ENCODE assay signal across 8 cellular contexts in the genomic region with DNA sequence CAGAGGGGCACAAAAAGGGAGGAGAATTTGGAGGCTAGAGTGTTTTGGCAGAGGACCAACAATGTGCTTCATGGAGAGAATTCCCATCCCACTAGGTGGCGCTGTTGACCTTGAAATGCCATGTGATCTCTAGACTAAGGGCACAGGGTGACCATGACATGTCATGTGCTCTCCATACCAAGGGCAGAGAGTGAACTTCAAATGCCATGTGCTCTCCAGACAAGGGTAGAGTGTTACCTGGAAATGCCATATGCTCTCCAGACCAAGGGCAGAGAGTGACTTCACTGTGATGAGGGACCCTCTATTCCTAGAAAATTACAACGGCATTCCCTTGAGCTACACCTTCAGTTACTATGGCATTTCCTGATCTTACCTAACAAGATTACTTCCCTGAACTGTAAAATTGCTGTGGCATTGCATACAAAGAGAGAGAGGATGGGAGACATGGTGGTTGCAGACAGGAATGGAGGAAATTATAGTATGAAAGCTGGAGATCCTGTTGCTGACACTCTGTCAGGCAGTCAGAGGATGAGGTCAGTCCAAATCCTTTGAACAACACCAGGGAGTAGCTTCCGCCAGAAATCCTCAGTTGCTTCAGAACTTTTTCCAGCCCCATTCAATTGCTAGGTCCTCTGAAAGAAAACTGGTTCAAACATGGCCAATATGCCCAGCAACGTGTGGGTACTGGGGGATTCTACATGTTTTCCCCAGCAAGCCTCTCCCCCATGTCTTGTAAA.
DNase-seq lines count a peak whose midpoint lies in the region; ATAC-seq and TF ChIP-seq lines count a peak whose summit lies in the region.

No MANE protein-coding gene starts in this region.

- peaks cover 14% of the 10 kb centered on the region for H3K9me3 Mint-ChIP-seq in Caco-2 (ENCODE audit: unreplicated experiment)

- H3F3A ChIP-seq in neural cell (ENCODE audit: insufficient read depth, low read length, poor library complexity, severe bottlenecking): no peaks in the 10 kb centered on the region

- H3K4me3 ChIP-seq in Caco-2 (ENCODE audit: low read depth, low read length): no peak overlapping the region
- no peak overlapping the region for H3K4me3 ChIP-seq in neural cell (ENCODE audit: low read length)

- H3K4me3 Mint-ChIP-seq in Caco-2 (ENCODE audit: unreplicated experiment): no peak overlapping the region

- peak; percentile 93 for ATAC-seq in GM19452 (IDR thresholded peaks at IDR 0.05; ENCODE audit: unreplicated experiment)
- peak; percentile 95 for ATAC-seq in HG03520 (IDR thresholded peaks at IDR 0.05; ENCODE audit: unreplicated experiment)
- peak; percentile 85 for ATAC-seq in esophagus mucosa

- no peaks in the 10 kb centered on the region for H3K9me2 ChIP-seq in neural cell (ENCODE audit: insufficient read depth, low read length)

- peak; percentile 75 for TF ChIP-seq RAD21 in neural cell (conservative IDR thresholded peaks at IDR 0.05)

- no peaks in the 10 kb centered on the region for H4K20me1 ChIP-seq in neural cell (ENCODE audit: insufficient read depth)

- H3K79me2 ChIP-seq in neural cell (replicated peaks; ENCODE audit: insufficient read depth, low read length): no peaks in the 10 kb centered on the region

- H3K27ac Mint-ChIP-seq in Caco-2 (ENCODE audit: unreplicated experiment): peak overlapping the region; percentile 53

- no peak overlapping the region for H3K9ac ChIP-seq in neural cell (ENCODE audit: low read length)

- no peak overlapping the region for H3K4me2 ChIP-seq in neural cell (ENCODE audit: low read length)

- H3K27me3 ChIP-seq in Caco-2 (replicated peaks; ENCODE audit: control insufficient read depth, insufficient read depth, low read length) (no peaks in the 10 kb centered on the region), neural cell (ENCODE audit: insufficient read depth, low read depth, low read length) (no peaks in the 10 kb centered on the region)

- no peaks in the 10 kb centered on the region for H3K27me3 Mint-ChIP-seq in Caco-2 (ENCODE audit: insufficient read depth, unreplicated experiment)

- H3K27ac ChIP-seq in neural cell (ENCODE audit: low read length) (no peak overlapping the region), substantia nigra (ENCODE audit: low read depth, low read length, poor library complexity, severe bottlenecking) (no peak overlapping the region)

- BruUV-seq in Caco-2 (replicated peaks; lab: Mats Ljungman, UMichigan): no TSS peak

- peaks cover 1% of the 10 kb centered on the region; the same call in 1 of the 2 replicates for H3K36me3 ChIP-seq in Caco-2 (ENCODE audit: control insufficient read depth, insufficient read depth, low read length)
- no peaks in the 10 kb centered on the region for H3K36me3 ChIP-seq in neural cell (ENCODE audit: insufficient read depth, low read length)

- CTCF ChIA-PET in Caco-2 (lab: Charles Lee): interaction anchor here (0.6 to 1.2 kb wide), 6 partner anchors 51 to 230 kb away, joined by 3 to 13 read pairs (median 4); partner anchors contain the start of gene PDLIM1

- H3K9me3 ChIP-seq in Caco-2 (peaks cover 26% of the 10 kb centered on the region), neural cell (ENCODE audit: low read length) (no peaks in the 10 kb centered on the region)

- H3K4me1 ChIP-seq in Caco-2: peaks cover 22% of the 10 kb centered on the region

- H3K36me3 Mint-ChIP-seq in Caco-2 (ENCODE audit: insufficient read depth, unreplicated experiment): no peaks in the 10 kb centered on the region

- peaks cover 22% of the 10 kb centered on the region for H3K4me1 Mint-ChIP-seq in Caco-2 (ENCODE audit: low read depth, unreplicated experiment)

- POLR2A ChIA-PET in Caco-2 (lab: Charles Lee): interaction anchor here (0.6 kb wide), 1 partner anchor 360 kb away, joined by 4 read pairs; no protein-coding TSS in a partner anchor

- no peak for TF ChIP-seq EP300 in neural cell (conservative IDR thresholded peaks at IDR 0.05; ENCODE audit: poor library complexity, severe bottlenecking)

- TF ChIP-seq CTCF in Caco-2 (IDR thresholded peaks at IDR 0.05; ENCODE audit: insufficient read depth in 1 of 2, low read depth in 1 of 2, low read length in 1 of 2, severe bottlenecking in 1 of 2, unreplicated experiment in 1 of 2): peak; percentile 77 to 94
- peak; percentile 72 for TF ChIP-seq CTCF in neural cell (IDR thresholded peaks at IDR 0.05; ENCODE audit: poor library complexity, severe bottlenecking)

- DNase-seq in Caco-2 (peak; percentile 86 to 89), NK-92 (lab: John Stamatoyannopoulos, UW; ENCODE audit: unreplicated experiment) (peak; percentile 2), substantia nigra (lab: John Stamatoyannopoulos, UW) (peak in 32 of 49 donors; percentile 0 to 59 (median 10))
- peak; percentile 21 to 26 for DNase-seq in activated CD8-positive, alpha-beta memory T cell treated with anti-CD3 and anti-CD28 coated beads for 4 hours (ENCODE audit: low read depth in 2 of 2)

- no peak overlapping the region for H2AFZ ChIP-seq in neural cell (ENCODE audit: low read depth, low read length)

- intact Hi-C loops in Caco-2 (cut with micrococcal nuclease; ENCODE audit: unreplicated experiment): loop anchor here (1.0 to 10.0 kb wide), 8 partner anchors 46 to 506 kb away; no protein-coding TSS in a partner anchor

TF ChIP-seq in neural cell, 6 proteins besides CTCF, POLR2A, EP300 and RAD21:
- TF ChIP-seq MXI1 (conservative IDR thresholded peaks at IDR 0.05; ENCODE audit: poor library complexity, severe bottlenecking) (no peak), TAF1 (IDR thresholded peaks at IDR 0.05; ENCODE audit: low read depth) (no peak), POLR2AphosphoS5 (IDR thresholded peaks at IDR 0.05) (no peak), EZH2 (IDR thresholded peaks at IDR 0.05; ENCODE audit: borderline replicate concordance, insufficient read depth, low read length, poor library complexity, severe bottlenecking) (no peak), SMC3 (conservative IDR thresholded peaks at IDR 0.05; ENCODE audit: poor library complexity) (peak; percentile 71)

Comparison
In these comparisons a context has a peak if more than half of its experiments do, and no peak if none do; other contexts are left out.
1. DNase-seq: peak in every context shown above with its lines; median percentile 88 in Caco-2; 24 in activated CD8-positive, alpha-beta memory T cell treated with anti-CD3 and anti-CD28 coated beads for 4 hours; 10 in substantia nigra; 2 in NK-92.